9 cellular contexts compared by ENCODE assay signal in the genomic region with DNA sequence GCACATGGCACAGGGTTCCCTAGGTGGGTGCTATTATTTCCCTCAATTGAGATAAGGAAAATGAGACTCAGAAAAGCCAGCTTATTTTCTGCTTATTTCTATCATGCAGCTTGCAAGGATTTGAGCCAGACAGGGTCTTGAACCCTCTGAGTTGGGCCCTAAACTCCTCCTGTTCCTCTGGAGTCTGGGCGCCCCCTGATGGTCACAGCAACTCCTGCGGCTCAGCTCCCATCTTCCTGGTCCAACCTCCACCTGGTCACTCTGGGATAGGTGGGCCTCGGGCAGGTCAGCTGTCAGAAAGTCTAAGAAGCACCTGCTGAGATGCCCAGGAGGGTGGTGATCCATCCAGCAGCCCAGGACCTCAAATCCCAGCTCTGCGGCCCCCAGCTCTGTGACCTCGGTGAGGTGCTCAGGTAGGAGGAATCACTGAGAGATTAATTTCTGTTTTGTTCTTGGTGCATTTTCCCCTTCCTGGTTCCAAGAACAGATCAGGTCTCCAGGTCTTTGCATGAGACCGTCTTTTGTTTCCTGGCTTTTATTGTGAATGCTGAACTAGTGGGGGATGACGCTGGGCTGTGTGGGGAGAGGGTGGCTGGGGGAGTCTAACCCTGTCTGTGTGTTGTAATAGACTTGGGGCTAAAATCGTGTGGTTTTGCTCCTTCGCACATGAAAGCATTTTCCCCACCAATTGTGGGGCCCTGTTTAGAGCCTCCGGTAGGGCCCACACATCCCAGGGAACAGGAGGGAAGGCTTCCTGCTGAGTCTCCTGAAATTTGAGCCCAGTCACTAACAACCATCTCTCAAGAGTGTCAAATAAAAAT. TPM values are rescaled to one million over a fixed set of nuclear protein-coding genes. Genes with fewer than 3 reads are reported as not detected.
A peak's percentile ranks its signal among the peaks of the same experiment; 100 is the strongest.
DNase-seq lines count a peak whose midpoint lies in the region; ATAC-seq and TF ChIP-seq lines count a peak whose summit lies in the region.
"Had no signal": no experiment of that assay in that cellular context is flagged by ENCODE, and none has a peak within 500 bp of the region (broad histone marks: within the 10 kb centered on the region; RNA-seq: fewer than 3 reads in every experiment).

No MANE protein-coding gene starts in this region.

- H3K9me3 ChIP-seq in esophagus squamous epithelium = no peaks in the 10 kb centered on the region

- H3K27me3 ChIP-seq in esophagus squamous epithelium = peaks cover 0 to 59% (median 0%) of the 10 kb centered on the region in 4 donors

- DNase-seq in NCI-H1417 (lab: John Stamatoyannopoulos, UW) = peak; percentile 55 to 83 (median 66)
- DNase-seq in NCI-H1417 treated with DMSO at 0.1 percent for 48 hours (lab: John Stamatoyannopoulos, UW) = no peak
- DNase-seq in Kasumi-1 (lab: John Stamatoyannopoulos, UW) = peak; percentile 14 to 42
- DNase-seq in RKO (ENCODE audit: low spot score) = peak; percentile 29
- DNase-seq in esophagus squamous epithelium (lab: John Stamatoyannopoulos, UW) = no peak
- peak; percentile 51 for DNase-seq in stimulated activated CD4-positive, alpha-beta T cell treated with anti-CD3 and anti-CD28 coated beads, Interleukin-15, amount 100 ng/mL, for 24 hours
- no peak for DNase-seq in effector CD4-positive, alpha-beta T cell

- no peak overlapping the region for H3K27ac ChIP-seq in esophagus squamous epithelium
- H3K27ac ChIP-seq: skin epidermis had no signal

- ATAC-seq in GM21367 (IDR thresholded peaks at IDR 0.05; ENCODE audit: unreplicated experiment) = no peak

- no peaks in the 10 kb centered on the region for H3K4me1 ChIP-seq in esophagus squamous epithelium

- H3K36me3 ChIP-seq in esophagus squamous epithelium = no peaks in the 10 kb centered on the region

- peak in 5 of 6 experiments; percentile 18 to 58 (median 26) for TF ChIP-seq CTCF in esophagus squamous epithelium (IDR thresholded peaks at IDR 0.05)

- H3K4me3 ChIP-seq in esophagus squamous epithelium = no peak overlapping the region
- H3K4me3 ChIP-seq: skin epidermis had no signal

- intact Hi-C loops in esophagus squamous epithelium (cut with DNase I) = no loop called here

- WGBS in esophagus squamous epithelium, 2 donors = 29 to 50% methylated on average over 2 to 5 of the region's 10 CpGs

- no peak for TF ChIP-seq POLR2A in esophagus squamous epithelium (IDR thresholded peaks at IDR 0.05)

RNA-seq across cellular contexts. Expression of a gene that starts 32.8 kb away (rescaled TPM):
- under 1 TPM in 2 of 4 donors, not detected in 2; 0.12 to 0.57 TPM for total RNA-seq in esophagus squamous epithelium

RNA-seq across cellular contexts. Expression of a gene that starts 41.3 kb away (rescaled TPM):
- total RNA-seq in esophagus squamous epithelium = 10 to 100 TPM; 12.1 to 25.6 (median 16.7) TPM

Comparison
In these comparisons a context has a peak if more than half of its experiments do, and no peak if none do; other contexts are left out.
1. DNase-seq: peak in NCI-H1417 (3 of 3), Kasumi-1 (2 of 2), RKO (single experiment) and stimulated activated CD4-positive, alpha-beta T cell treated with anti-CD3 and anti-CD28 coated beads, Interleukin-15, amount 100 ng/mL, for 24 hours (single experiment); none in NCI-H1417 treated with DMSO at 0.1 percent for 48 hours (single experiment), esophagus squamous epithelium (single experiment) and effector CD4-positive, alpha-beta T cell (single experiment).